ENCODE assay signal across 8 cellular contexts in the genomic region with DNA sequence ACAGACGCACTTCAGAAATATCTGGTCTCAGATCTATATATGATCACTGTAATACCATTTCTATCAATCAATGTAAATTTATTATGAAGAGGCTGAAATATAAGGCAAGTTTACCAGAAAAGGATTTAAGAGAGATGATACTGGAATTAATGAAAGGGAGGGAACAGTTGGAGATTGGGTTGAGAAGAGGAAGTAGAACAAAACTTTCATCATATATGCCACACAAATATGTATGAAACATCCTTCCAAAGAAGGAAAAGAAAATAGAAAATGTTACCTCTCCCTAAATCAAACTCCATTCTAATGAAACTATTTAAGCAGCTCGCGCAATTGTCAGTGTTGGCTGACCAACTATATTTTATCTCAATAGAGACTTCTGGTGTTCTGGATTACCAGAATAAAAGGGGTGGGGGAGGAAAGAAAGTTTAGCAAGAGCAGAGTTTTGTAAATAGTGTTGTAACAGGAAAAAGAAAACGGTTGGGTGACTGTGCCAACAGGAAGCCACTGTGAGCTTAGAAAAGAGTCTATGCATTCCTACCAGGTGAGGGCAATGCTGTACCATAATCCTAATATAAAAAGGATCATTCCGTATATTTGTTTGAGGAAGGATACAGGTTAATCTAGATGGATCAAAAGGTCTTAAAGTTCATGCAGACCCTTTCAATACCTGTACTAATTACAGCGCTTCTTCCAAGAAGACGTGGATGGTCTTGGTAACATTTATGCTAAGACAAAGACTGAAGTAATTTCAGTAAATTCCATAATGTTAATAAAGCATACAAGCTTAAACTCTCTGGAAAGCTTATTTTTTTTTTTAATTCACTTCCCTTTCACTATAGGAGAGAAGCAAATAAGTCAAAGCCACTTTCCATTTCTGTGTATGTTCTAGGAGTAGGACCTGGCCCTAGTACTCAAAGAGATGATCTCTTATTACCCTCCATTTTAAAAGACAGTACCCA. TPM values are rescaled to one million over a fixed set of nuclear protein-coding genes. Genes with fewer than 3 reads are reported as not detected.
DNase-seq lines count a peak whose midpoint lies in the region; ATAC-seq and TF ChIP-seq lines count a peak whose summit lies in the region.

No MANE protein-coding gene starts in this region.

- H3K27ac ChIP-seq in VCaP (peak overlapping the region; percentile 37), gastroesophageal sphincter (peak overlapping the region in 3 of 4 donors; percentile 25 to 49 (median 26))

- peak; percentile 64 for ATAC-seq in activated CD8-positive, alpha-beta memory T cell treated with anti-CD3 and anti-CD28 coated beads, Interleukin-2, amount 10 ng/mL, durations not matched to agents 7 days and 5 days
- ATAC-seq in gastroesophageal sphincter (peak; percentile 89), GM19463 (IDR thresholded peaks at IDR 0.05; ENCODE audit: unreplicated experiment) (no peak)

- no peak for TF ChIP-seq EP300 in gastroesophageal sphincter (IDR thresholded peaks at IDR 0.05)

- CTCF ChIA-PET in activated CD8-positive, alpha-beta memory T cell treated with anti-CD3 and anti-CD28 coated beads, Interleukin-2, amount 10 ng/mL, durations not matched to agents 7 days and 5 days (lab: Charles Lee), result interaction anchor here (0.6 to 1.7 kb wide), 10 partner anchors 12 to 264 kb away, joined by 3 to 10 read pairs (median 3); partner anchors contain the start of genes HELB, LLPH and TMBIM4

- no peaks in the 10 kb centered on the region for H3K27me3 Mint-ChIP-seq in activated CD8-positive, alpha-beta memory T cell treated with anti-CD3 and anti-CD28 coated beads, Interleukin-2, amount 10 ng/mL, durations not matched to agents 7 days and 5 days
- no peaks in the 10 kb centered on the region for H3K27me3 Mint-ChIP-seq in progenitor cell of endocrine pancreas

- peaks cover 43% of the 10 kb centered on the region for H3K36me3 Mint-ChIP-seq in activated CD8-positive, alpha-beta memory T cell treated with anti-CD3 and anti-CD28 coated beads, Interleukin-2, amount 10 ng/mL, durations not matched to agents 7 days and 5 days
- H3K36me3 Mint-ChIP-seq in progenitor cell of endocrine pancreas (ENCODE audit: insufficient read depth), result peaks cover 17% of the 10 kb centered on the region

- no peak overlapping the region for H3K4me3 Mint-ChIP-seq in activated CD8-positive, alpha-beta memory T cell treated with anti-CD3 and anti-CD28 coated beads, Interleukin-2, amount 10 ng/mL, durations not matched to agents 7 days and 5 days
- H3K4me3 Mint-ChIP-seq in progenitor cell of endocrine pancreas (ENCODE audit: low read depth), result no peak overlapping the region

- peaks cover 15% of the 10 kb centered on the region for H3K4me1 Mint-ChIP-seq in activated CD8-positive, alpha-beta memory T cell treated with anti-CD3 and anti-CD28 coated beads, Interleukin-2, amount 10 ng/mL, durations not matched to agents 7 days and 5 days
- H3K4me1 Mint-ChIP-seq in progenitor cell of endocrine pancreas (ENCODE audit: low read depth), result no peaks in the 10 kb centered on the region

- 49 to 54% methylated on average over 6 to 7 of the region's 7 CpGs for WGBS in gastroesophageal sphincter (ENCODE audit: low coverage in 1 of 2), 2 donors

- H3K4me1 ChIP-seq in gastroesophageal sphincter, result peaks cover 0 to 20% (median 0%) of the 10 kb centered on the region in 3 donors

- H3K4me3 ChIP-seq in gastroesophageal sphincter, result no peak overlapping the region

- H3K27ac Mint-ChIP-seq in activated CD8-positive, alpha-beta memory T cell treated with anti-CD3 and anti-CD28 coated beads, Interleukin-2, amount 10 ng/mL, durations not matched to agents 7 days and 5 days, result peak overlapping the region; percentile 81
- peak overlapping the region; percentile 81 for H3K27ac Mint-ChIP-seq in progenitor cell of endocrine pancreas

- no peak for DNase-seq in activated CD8-positive, alpha-beta memory T cell treated with anti-CD3 and anti-CD28 coated beads, Interleukin-2, amount 10 ng/mL, durations not matched to agents 7 days and 5 days
- no peak for DNase-seq in activated CD8-positive, alpha-beta memory T cell treated with anti-CD3 and anti-CD28 coated beads for 24 hours
- DNase-seq in NCI-H1105 treated with DMSO at 0.1 percent for 48 hours (lab: John Stamatoyannopoulos, UW) (peak; percentile 58), progenitor cell of endocrine pancreas (ENCODE audit: low spot score, unreplicated experiment) (no peak), HK-2 (ENCODE audit: unreplicated experiment) (no peak)

- no peaks in the 10 kb centered on the region for H3K27me3 ChIP-seq in gastroesophageal sphincter

- TF ChIP-seq CTCF in VCaP (conservative IDR thresholded peaks at IDR 0.05) (peak; percentile 92), gastroesophageal sphincter (IDR thresholded peaks at IDR 0.05) (peak; percentile 12 to 57 (median 52)), progenitor cell of endocrine pancreas (IDR thresholded peaks at IDR 0.05; ENCODE audit: unreplicated experiment) (peak; percentile 73)

- H3K9me3 Mint-ChIP-seq in activated CD8-positive, alpha-beta memory T cell treated with anti-CD3 and anti-CD28 coated beads, Interleukin-2, amount 10 ng/mL, durations not matched to agents 7 days and 5 days (ENCODE audit: low read depth), result peaks cover 13% of the 10 kb centered on the region
- peaks cover 13% of the 10 kb centered on the region for H3K9me3 Mint-ChIP-seq in progenitor cell of endocrine pancreas (ENCODE audit: low read depth)

- H3K36me3 ChIP-seq in gastroesophageal sphincter, result peaks cover 0 to 84% of the 10 kb centered on the region in 2 donors

- H3K9me3 ChIP-seq in gastroesophageal sphincter, result peaks cover 0 to 20% (median 0%) of the 10 kb centered on the region in 3 donors

- TF ChIP-seq POLR2A in gastroesophageal sphincter (IDR thresholded peaks at IDR 0.05), result no peak

RNA-seq across cellular contexts. Expression of gene LLPH, which starts 14.5 kb away (rescaled TPM):
- total RNA-seq in activated CD8-positive, alpha-beta memory T cell treated with anti-CD3 and anti-CD28 coated beads, Interleukin-2, amount 10 ng/mL, durations not matched to agents 7 days and 5 days, result 10 to 100 TPM; 35.3 to 40.3 TPM
- total RNA-seq in gastroesophageal sphincter (10 to 100 TPM in 2 of 4 donors, 1 to 10 TPM in 2; 5.0 to 17.5 (median 9.5) TPM), progenitor cell of endocrine pancreas (20.8 and 22.4 TPM in 2 replicates)

RNA-seq across cellular contexts. Expression of gene TMBIM4, which starts 24.7 kb away (rescaled TPM):
- 10 to 100 TPM; 50.5 to 64.5 TPM for total RNA-seq in activated CD8-positive, alpha-beta memory T cell treated with anti-CD3 and anti-CD28 coated beads, Interleukin-2, amount 10 ng/mL, durations not matched to agents 7 days and 5 days
- total RNA-seq in gastroesophageal sphincter, result 100 to 1,000 TPM; 150 to 162 (median 156) TPM
- 28.7 and 30.9 TPM in 2 replicates for total RNA-seq in progenitor cell of endocrine pancreas

RNA-seq across cellular contexts. Expression of gene IRAK3, which starts 43.9 kb away (rescaled TPM):
- under 1 TPM; 0.20 to 0.52 TPM for total RNA-seq in activated CD8-positive, alpha-beta memory T cell treated with anti-CD3 and anti-CD28 coated beads, Interleukin-2, amount 10 ng/mL, durations not matched to agents 7 days and 5 days
- 10 to 100 TPM in 3 of 4 donors, 1 to 10 TPM in 1; 7.8 to 18.7 (median 14.8) TPM for total RNA-seq in gastroesophageal sphincter
- 0.02 TPM in 1 of 2 replicates, not detected in the other for total RNA-seq in progenitor cell of endocrine pancreas
